ENCODE assay signal across 8 cellular contexts in genomic region chr18:43396266-43396665, GRCh38.
A peak's percentile ranks its signal among the peaks of the same experiment; 100 is the strongest.
DNase-seq lines count a peak whose midpoint lies in the region; ATAC-seq and TF ChIP-seq lines count a peak whose summit lies in the region.

No MANE protein-coding gene starts in this region.

- H3K27me3 ChIP-seq in brain microvascular endothelial cell (replicated peaks) = no peaks in the 10 kb centered on the region

- no peak overlapping the region for H3K4me3 ChIP-seq in brain microvascular endothelial cell (ENCODE audit: low read depth, low read length)

- H3K36me3 Mint-ChIP-seq in neural crest cell (ENCODE audit: low read depth) = no peaks in the 10 kb centered on the region
- H3K36me3 Mint-ChIP-seq in activated naive CD8-positive, alpha-beta T cell treated with anti-CD3 and anti-CD28 coated beads, Interleukin-2, amount 50 U/mL, for 24 hours (ENCODE audit: low read depth) = no peaks in the 10 kb centered on the region

- no peak overlapping the region for H3K27ac Mint-ChIP-seq in neural crest cell (ENCODE audit: unreplicated experiment)
- no peak overlapping the region for H3K27ac Mint-ChIP-seq in activated naive CD8-positive, alpha-beta T cell treated with anti-CD3 and anti-CD28 coated beads, Interleukin-2, amount 50 U/mL, for 24 hours

- in situ Hi-C loops in brain microvascular endothelial cell (cut with HindIII; ENCODE audit: low pct_ligation_motif_present, low sequenced_read_pairs) = no loop called here

- no peak overlapping the region for H3K4me3 Mint-ChIP-seq in neural crest cell
- no peak overlapping the region for H3K4me3 Mint-ChIP-seq in activated naive CD8-positive, alpha-beta T cell treated with anti-CD3 and anti-CD28 coated beads, Interleukin-2, amount 50 U/mL, for 24 hours

- H3K27me3 Mint-ChIP-seq in neural crest cell (ENCODE audit: low read depth) = no peaks in the 10 kb centered on the region
- no peaks in the 10 kb centered on the region for H3K27me3 Mint-ChIP-seq in activated naive CD8-positive, alpha-beta T cell treated with anti-CD3 and anti-CD28 coated beads, Interleukin-2, amount 50 U/mL, for 24 hours

- peak; percentile 22 for DNase-seq in NCI-H2029 treated with DMSO at 0.1 percent for 48 hours (lab: John Stamatoyannopoulos, UW)
- peak; percentile 10 for DNase-seq in brain microvascular endothelial cell
- DNase-seq in neural crest cell (ENCODE audit: low read depth, low spot score) = no peak
- DNase-seq in UCSD-AML1 (lab: John Stamatoyannopoulos, UW; ENCODE audit: unreplicated experiment) = no peak
- no peak for DNase-seq in activated naive CD8-positive, alpha-beta T cell treated with anti-CD3 and anti-CD28 coated beads, Interleukin-2, amount 50 U/mL, for 24 hours

- H3K36me3 ChIP-seq in brain microvascular endothelial cell (replicated peaks) = no peaks in the 10 kb centered on the region

- peaks cover 3% of the 10 kb centered on the region for H3K9me3 Mint-ChIP-seq in neural crest cell
- no peaks in the 10 kb centered on the region for H3K9me3 Mint-ChIP-seq in activated naive CD8-positive, alpha-beta T cell treated with anti-CD3 and anti-CD28 coated beads, Interleukin-2, amount 50 U/mL, for 24 hours

- no peaks in the 10 kb centered on the region for H3K4me1 Mint-ChIP-seq in neural crest cell
- H3K4me1 Mint-ChIP-seq in activated naive CD8-positive, alpha-beta T cell treated with anti-CD3 and anti-CD28 coated beads, Interleukin-2, amount 50 U/mL, for 24 hours = no peaks in the 10 kb centered on the region

- no peak for ATAC-seq in HG03378 (IDR thresholded peaks at IDR 0.05; ENCODE audit: unreplicated experiment)
- ATAC-seq in GM18858 (IDR thresholded peaks at IDR 0.05; ENCODE audit: unreplicated experiment) = no peak
- no peak for ATAC-seq in activated naive CD8-positive, alpha-beta T cell treated with anti-CD3 and anti-CD28 coated beads, Interleukin-2, amount 50 U/mL, for 24 hours

- no peak overlapping the region for H3K27ac ChIP-seq in brain microvascular endothelial cell

- TF ChIP-seq CTCF in GM12872 (IDR thresholded peaks at IDR 0.05; ENCODE audit: insufficient read depth, low read depth, low read length) = peak; percentile 21; the same call in 1 of the 3 replicates
- TF ChIP-seq CTCF in brain microvascular endothelial cell (IDR thresholded peaks at IDR 0.05; ENCODE audit: low read depth, low read length, missing control alignments) = peak; percentile 44
- TF ChIP-seq CTCF in neural crest cell (conservative IDR thresholded peaks at IDR 0.05) = peak; percentile 73

Comparison
In these comparisons a context has a peak if more than half of its experiments do, and no peak if none do; other contexts are left out.
1. CTCF ChIP-seq: peak in every context shown above with its lines; median percentile 73 in neural crest cell; 44 in brain microvascular endothelial cell; 21 in GM12872.
2. DNase-seq: peak in NCI-H2029 treated with DMSO at 0.1 percent for 48 hours (single experiment) and brain microvascular endothelial cell (single experiment); none in neural crest cell (single experiment), UCSD-AML1 (single experiment) and activated naive CD8-positive, alpha-beta T cell treated with anti-CD3 and anti-CD28 coated beads, Interleukin-2, amount 50 U/mL, for 24 hours (single experiment).